Comparison of ENCODE assay signal across 22 cellular contexts in the genomic region with DNA sequence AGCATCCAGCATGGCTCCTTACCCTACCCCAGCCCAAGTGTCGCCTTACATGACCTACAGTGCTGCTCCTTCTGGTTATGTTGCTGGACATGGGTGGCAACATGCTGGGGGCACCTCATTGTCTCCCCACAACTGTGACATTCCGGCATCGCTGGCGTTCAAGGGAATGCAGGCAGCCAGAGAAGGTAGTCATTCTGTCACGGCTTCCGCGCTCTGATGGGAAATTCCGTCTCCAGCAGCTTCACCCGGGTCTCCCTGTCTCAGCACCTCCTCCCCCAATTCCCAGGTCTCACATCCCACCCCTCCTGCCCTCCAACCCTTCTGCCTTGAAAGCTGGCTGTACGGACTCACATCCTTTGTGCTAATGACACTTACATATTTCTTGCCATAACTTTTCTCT. TPM values are rescaled to one million over a fixed set of nuclear protein-coding genes. Genes with fewer than 3 reads are reported as not detected.
"Had no signal": no experiment of that assay in that cellular context is flagged by ENCODE, and none has a peak within 500 bp of the region (broad histone marks: within the 10 kb centered on the region; RNA-seq: fewer than 3 reads in every experiment).

No MANE protein-coding gene starts in this region.

- H3K9me3 ChIP-seq: colonic mucosa, neutrophil had no signal

- H3K4me1 ChIP-seq: colonic mucosa had no signal

- ATAC-seq: activated CD8-positive, alpha-beta T cell treated with anti-CD3 and anti-CD28 coated beads for 36 hours; activated naive CD4-positive, alpha-beta T cell treated with anti-CD3 and anti-CD28 coated beads, Interleukin-2, amount 50 U/mL, for 72 hours; left lobe of liver; right cardiac atrium; stimulated activated naive CD8-positive, alpha-beta T cell treated with anti-CD3 and anti-CD28 coated beads, Interleukin-15, Interleukin-2, amounts not matched to agents 100 U/mL and 50 U/mL, for 24 hours had no signal

- H3K27me3 ChIP-seq: colonic mucosa had no signal

- DNase-seq: activated CD4-positive, alpha-beta T cell treated with anti-CD3 and anti-CD28 coated beads for 48 hours; activated CD8-positive, alpha-beta T cell treated with anti-CD3 and anti-CD28 coated beads for 36 hours; activated gamma-delta T cell; activated T-cell treated with anti-CD3 and anti-CD28 coated beads, Interleukin-2, amount 50 U/mL, for 48 hours; colonic mucosa; foreskin melanocyte; head of caudate nucleus; islet precursor cell; naive B cell; right cardiac atrium; small intestine; stimulated activated CD4-positive, alpha-beta T cell treated with anti-CD3 and anti-CD28 coated beads, Interleukin-4, amount 100 ng/mL, for 4 hours; stimulated activated naive CD8-positive, alpha-beta T cell treated with anti-CD3 and anti-CD28 coated beads, Interleukin-15, Interleukin-2, amounts not matched to agents 100 U/mL and 50 U/mL, for 24 hours; T-helper 2 cell; trophoblast cell had no signal

- H3K36me3 Mint-ChIP-seq: activated naive CD4-positive, alpha-beta T cell treated with anti-CD3 and anti-CD28 coated beads, Interleukin-2, amount 50 U/mL, for 72 hours; naive B cell had no signal

- H3K27ac Mint-ChIP-seq: activated CD8-positive, alpha-beta T cell treated with anti-CD3 and anti-CD28 coated beads for 36 hours; activated naive CD4-positive, alpha-beta T cell treated with anti-CD3 and anti-CD28 coated beads, Interleukin-2, amount 50 U/mL, for 72 hours had no signal

- H3K36me3 ChIP-seq: colonic mucosa, neutrophil had no signal

- H3K4me3 ChIP-seq: colonic mucosa had no signal

- H3K4me1 Mint-ChIP-seq: naive B cell had no signal

- H3K4me3 Mint-ChIP-seq: activated CD8-positive, alpha-beta T cell treated with anti-CD3 and anti-CD28 coated beads for 36 hours; naive B cell had no signal

- H3K27ac ChIP-seq: colonic mucosa, neutrophil had no signal

- H3K9me3 Mint-ChIP-seq: activated CD8-positive, alpha-beta T cell treated with anti-CD3 and anti-CD28 coated beads for 36 hours; activated naive CD4-positive, alpha-beta T cell treated with anti-CD3 and anti-CD28 coated beads, Interleukin-2, amount 50 U/mL, for 72 hours had no signal

RNA-seq across cellular contexts. Expression of gene PAX9, which starts 14.6 kb away (rescaled TPM):
- total RNA-seq: activated CD8-positive, alpha-beta T cell treated with anti-CD3 and anti-CD28 coated beads for 36 hours; activated naive CD4-positive, alpha-beta T cell treated with anti-CD3 and anti-CD28 coated beads, Interleukin-2, amount 50 U/mL, for 72 hours; cardiac septum; fibroblast of lung; left lobe of liver; lung microvascular endothelial cell; mononuclear cell; right cardiac atrium had no signal
- polyA plus RNA-seq: right cardiac atrium had no signal
